ENCODE assay signal across 26 cellular contexts in the genomic region with DNA sequence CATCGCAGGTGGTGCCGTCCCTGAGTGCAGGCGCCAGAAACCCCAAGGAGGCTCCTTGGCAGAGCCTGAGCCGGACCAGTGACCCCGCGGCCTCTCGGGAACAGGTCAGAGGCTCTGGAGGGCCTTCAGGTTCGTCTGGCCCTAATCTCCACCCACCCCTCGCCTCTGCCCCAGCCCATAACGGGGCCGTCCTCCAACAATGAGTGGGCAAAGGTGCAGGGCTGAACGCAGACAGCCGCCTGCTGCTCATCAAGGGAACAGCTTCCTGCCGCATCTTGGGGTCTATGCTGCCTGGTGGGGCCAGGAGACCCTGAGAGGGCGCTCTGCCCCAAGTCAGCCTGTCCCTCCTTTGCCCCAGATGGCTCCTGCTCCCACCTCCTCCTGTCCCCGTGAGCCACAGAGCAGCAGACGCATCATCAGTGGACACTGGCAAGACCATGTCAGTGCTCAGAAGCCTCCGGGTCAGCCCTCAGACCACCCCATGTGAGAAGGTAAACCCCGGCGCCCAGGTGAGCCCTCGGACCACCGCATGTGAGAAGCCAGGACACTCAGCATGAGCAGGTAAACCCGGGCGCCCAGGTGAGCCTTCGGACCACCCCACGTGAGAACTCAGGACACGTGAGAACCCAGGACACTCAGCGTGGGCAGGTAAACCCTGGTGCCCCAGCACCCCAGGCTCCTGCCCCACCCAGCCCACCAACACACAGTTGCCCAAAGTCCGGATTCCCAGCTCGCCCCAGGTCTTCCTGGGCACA.
"Had no signal": no experiment of that assay in that cellular context is flagged by ENCODE, and none has a peak within 500 bp of the region (broad histone marks: within the 10 kb centered on the region; RNA-seq: fewer than 3 reads in every experiment).

No MANE protein-coding gene starts in this region.

- H3K27me3 ChIP-seq: adrenal gland, gastrocnemius medialis, stomach, tibial nerve had no signal

- H3K9me3 ChIP-seq: adrenal gland, esophagus squamous epithelium, gastrocnemius medialis, left ventricle myocardium inferior, stomach, suprapubic skin, tibial nerve had no signal

- H3K36me3 Mint-ChIP-seq: activated naive CD8-positive, alpha-beta T cell had no signal

- DNase-seq: activated B cell treated with CpG ODN at 0.5 μM for 24 hours; activated CD4-positive, alpha-beta T cell treated with anti-CD3 and anti-CD28 coated beads for 36 hours; activated CD4-positive, alpha-beta T cell treated with anti-CD3 and anti-CD28 coated beads, Interleukin-2, amount 50 U/mL, for 4 hours; activated CD8-positive, alpha-beta memory T cell treated with anti-CD3 and anti-CD28 coated beads for 24 hours; activated CD8-positive, alpha-beta memory T cell treated with anti-CD3 and anti-CD28 coated beads, Interleukin-2, amount 50 U/mL, for 4 hours; activated naive CD4-positive, alpha-beta T cell; activated T-cell treated with anti-CD3 and anti-CD28 coated beads, Interleukin-2, amount 50 U/mL, for 24 hours; esophagus squamous epithelium; gastrocnemius medialis; hippocampal formation; left ventricle myocardium inferior; nucleus accumbens; retina; stimulated activated CD4-positive, alpha-beta T cell treated with anti-CD3 and anti-CD28 coated beads, Interleukin-12 subunit alpha, Interleukin-12 subunit beta, amount 100 ng/mL, for 4 hours; stomach; T1000 had no signal

- H3K36me3 ChIP-seq: adrenal gland, esophagus squamous epithelium, gastrocnemius medialis, left ventricle myocardium inferior, stomach, suprapubic skin, tibial nerve had no signal

- H3K27ac Mint-ChIP-seq: activated B cell treated with CpG ODN at 0.5 μM for 24 hours; activated CD4-positive, alpha-beta T cell treated with anti-CD3 and anti-CD28 coated beads for 36 hours; activated naive CD8-positive, alpha-beta T cell; activated T-cell treated with anti-CD3 and anti-CD28 coated beads, Interleukin-2, amount 50 U/mL, for 24 hours; activated T-helper 17 cell treated with anti-CD3 and anti-CD28 coated beads, Interleukin-2, amount 50 U/mL, for 72 hours; nephron; T-helper 1 cell treated with Interleukin-12 subunit alpha and Interleukin-12 subunit beta and Interleukin-4 antibody, amounts not matched to agents 30 μg/mL and 1 μg/mL, for 36 hours had no signal

- H3K9me3 Mint-ChIP-seq: activated B cell treated with CpG ODN at 0.5 μM for 24 hours; activated T-helper 17 cell treated with anti-CD3 and anti-CD28 coated beads, Interleukin-2, amount 50 U/mL, for 72 hours had no signal

- H3K27ac ChIP-seq: adrenal gland, coronary artery, esophagus squamous epithelium, gastrocnemius medialis, left ventricle myocardium inferior, stomach, suprapubic skin, tibial nerve had no signal

- H3K4me3 ChIP-seq: adrenal gland, coronary artery, esophagus squamous epithelium, gastrocnemius medialis, left ventricle myocardium inferior, stomach, suprapubic skin, tibial nerve had no signal

- H3K4me1 Mint-ChIP-seq: activated B cell treated with CpG ODN at 0.5 μM for 24 hours; activated CD4-positive, alpha-beta T cell treated with anti-CD3 and anti-CD28 coated beads for 36 hours; activated T-helper 17 cell treated with anti-CD3 and anti-CD28 coated beads, Interleukin-2, amount 50 U/mL, for 72 hours; nephron had no signal

- H3K4me1 ChIP-seq: adrenal gland, esophagus squamous epithelium, gastrocnemius medialis, left ventricle myocardium inferior, suprapubic skin, tibial nerve had no signal

- FAIRE-seq: astrocyte, urothelium cell line had no signal

- H3K4me3 Mint-ChIP-seq: activated B cell treated with CpG ODN at 0.5 μM for 24 hours; activated CD4-positive, alpha-beta T cell treated with anti-CD3 and anti-CD28 coated beads for 36 hours; activated naive CD8-positive, alpha-beta T cell; activated T-cell treated with anti-CD3 and anti-CD28 coated beads, Interleukin-2, amount 50 U/mL, for 24 hours; activated T-helper 17 cell treated with anti-CD3 and anti-CD28 coated beads, Interleukin-2, amount 50 U/mL, for 72 hours; nephron; T-helper 1 cell treated with Interleukin-12 subunit alpha and Interleukin-12 subunit beta and Interleukin-4 antibody, amounts not matched to agents 30 μg/mL and 1 μg/mL, for 36 hours had no signal

- ATAC-seq: activated CD4-positive, alpha-beta T cell treated with anti-CD3 and anti-CD28 coated beads for 36 hours; activated T-helper 17 cell treated with anti-CD3 and anti-CD28 coated beads, Interleukin-2, amount 50 U/mL, for 72 hours; gastrocnemius medialis had no signal

- H3K27me3 Mint-ChIP-seq: activated B cell treated with CpG ODN at 0.5 μM for 24 hours; activated naive CD8-positive, alpha-beta T cell; activated T-helper 17 cell treated with anti-CD3 and anti-CD28 coated beads, Interleukin-2, amount 50 U/mL, for 72 hours had no signal
